ENCODE assay signal across 1 cellular context in the genomic region with DNA sequence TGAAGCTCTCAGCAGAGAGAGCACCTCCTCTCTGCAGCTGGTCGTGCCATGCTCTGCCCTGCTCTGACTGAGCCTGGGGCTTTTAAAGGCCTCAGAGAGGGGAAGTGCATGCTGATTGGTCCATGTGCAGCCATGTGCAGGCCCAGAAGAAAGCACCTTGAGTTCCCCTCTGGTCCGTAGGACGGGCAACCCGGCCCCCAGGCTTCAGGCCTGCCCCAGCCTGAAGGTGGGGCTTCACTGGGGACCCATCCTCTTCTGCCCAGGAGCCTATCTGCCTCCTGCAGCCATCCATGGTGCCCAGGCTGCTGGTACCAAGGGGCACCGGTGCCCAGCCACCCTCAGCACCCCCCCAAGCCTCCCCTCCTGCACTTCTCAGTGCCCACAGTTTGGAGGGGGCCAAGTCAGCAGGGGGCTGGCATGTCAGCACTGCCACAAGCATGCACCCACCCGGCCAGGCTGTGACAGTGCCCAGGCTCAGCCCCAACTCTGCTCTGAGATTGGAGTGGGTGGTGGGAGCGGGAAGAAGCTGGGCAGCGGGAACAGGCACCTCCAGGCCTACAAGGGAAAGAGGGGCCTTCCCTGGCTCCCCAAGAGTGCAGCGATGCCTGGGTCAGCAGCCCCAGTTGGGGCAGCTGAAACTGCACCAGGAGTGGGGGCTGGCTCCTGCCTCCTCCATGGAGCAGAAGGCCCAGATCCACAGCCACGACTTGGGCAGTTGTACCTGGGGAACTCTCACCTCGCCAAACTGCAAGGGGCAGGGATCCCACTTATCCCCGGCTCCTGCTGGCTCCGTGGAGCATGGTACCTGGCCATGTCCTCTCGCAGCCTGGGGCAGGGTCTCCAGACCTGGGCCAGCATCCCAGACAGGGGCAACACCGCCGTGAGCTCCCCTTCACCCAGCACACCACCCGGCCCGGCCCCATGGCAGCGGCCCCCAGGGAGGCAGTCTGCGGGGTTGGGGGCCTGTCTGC.
TF ChIP-seq lines count a peak whose summit lies in the region.

No MANE protein-coding gene starts in this region.

TF ChIP-seq in H1, 55 proteins besides CTCF, POLR2A, EP300 and RAD21:
- TF ChIP-seq BCL11A (IDR thresholded peaks at IDR 0.05; ENCODE audit: low read depth in 2 of 2, low read length in 2 of 2) (no peak), SP2 (IDR thresholded peaks at IDR 0.05; ENCODE audit: low read length) (no peak), TBP (IDR thresholded peaks at IDR 0.05; ENCODE audit: low read depth, low read length) (no peak), SIN3A (conservative IDR thresholded peaks at IDR 0.05 in 1 of 2, IDR thresholded peaks at IDR 0.05 in 1 of 2; ENCODE audit: low read depth in 1 of 2, low read length in 2 of 2) (no peak), GABPA (IDR thresholded peaks at IDR 0.05; ENCODE audit: borderline replicate concordance, insufficient read depth, low read length) (no peak), SUZ12 (IDR thresholded peaks at IDR 0.05; ENCODE audit: low read length) (no peak), KDM1A (IDR thresholded peaks at IDR 0.05; ENCODE audit: borderline replicate concordance, low read length) (no peak), CHD7 (IDR thresholded peaks at IDR 0.05; ENCODE audit: insufficient replicate concordance, low read length) (no peak), POLR2AphosphoS5 (IDR thresholded peaks at IDR 0.05; ENCODE audit: low read depth, low read length) (no peak), EZH2 (IDR thresholded peaks at IDR 0.05; ENCODE audit: low read depth, low read length, severe bottlenecking) (no peak), CEBPB (IDR thresholded peaks at IDR 0.05; ENCODE audit: low read depth, low read length) (no peak), RFX5 (IDR thresholded peaks at IDR 0.05; ENCODE audit: borderline replicate concordance, low read depth, low read length) (no peak), CHD1 (IDR thresholded peaks at IDR 0.05; ENCODE audit: low read depth, low read length) (no peak), SIRT6 (IDR thresholded peaks at IDR 0.05; ENCODE audit: low read length) (no peak), BACH1 (IDR thresholded peaks at IDR 0.05; ENCODE audit: low read length) (no peak), SRF (IDR thresholded peaks at IDR 0.05; ENCODE audit: low read depth, low read length) (no peak)
- TF ChIP-seq, protein P1, sequence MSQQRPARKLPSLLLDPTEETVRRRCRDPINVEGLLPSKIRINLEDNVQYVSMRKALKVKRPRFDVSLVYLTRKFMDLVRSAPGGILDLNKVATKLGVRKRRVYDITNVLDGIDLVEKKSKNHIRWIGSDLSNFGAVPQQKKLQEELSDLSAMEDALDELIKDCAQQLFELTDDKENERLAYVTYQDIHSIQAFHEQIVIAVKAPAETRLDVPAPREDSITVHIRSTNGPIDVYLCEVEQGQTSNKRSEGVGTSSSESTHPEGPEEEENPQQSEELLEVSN (IDR thresholded peaks at IDR 0.05) = no peak
- TF ChIP-seq, protein P2, sequence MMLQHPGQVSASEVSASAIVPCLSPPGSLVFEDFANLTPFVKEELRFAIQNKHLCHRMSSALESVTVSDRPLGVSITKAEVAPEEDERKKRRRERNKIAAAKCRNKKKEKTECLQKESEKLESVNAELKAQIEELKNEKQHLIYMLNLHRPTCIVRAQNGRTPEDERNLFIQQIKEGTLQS (IDR thresholded peaks at IDR 0.05; ENCODE audit: insufficient read depth, low read depth, low read length) = no peak
